ENCODE assay signal across 11 cellular contexts in the genomic region with DNA sequence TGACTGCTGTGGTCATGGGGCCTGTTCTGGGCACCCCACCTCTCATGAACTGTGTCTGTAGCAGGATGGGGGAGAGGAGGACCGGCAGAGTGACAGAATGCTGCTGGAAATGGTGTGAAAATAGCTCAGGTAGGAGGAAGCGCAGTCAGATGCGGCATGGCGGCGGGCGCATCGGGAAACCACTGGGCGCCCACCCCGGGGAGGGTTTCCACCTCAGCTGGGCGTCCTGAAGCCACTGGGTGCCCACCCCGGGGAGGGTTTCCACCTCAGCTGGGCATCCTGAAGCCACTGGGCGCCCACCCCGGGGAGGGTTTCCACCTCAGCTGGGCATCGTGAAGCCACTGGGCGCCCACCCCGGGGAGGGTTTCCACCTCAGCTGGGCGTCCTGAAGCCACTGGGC. TPM values are rescaled to one million over a fixed set of nuclear protein-coding genes. Genes with fewer than 3 reads are reported as not detected.
A peak's percentile ranks its signal among the peaks of the same experiment; 100 is the strongest.
DNase-seq lines count a peak whose midpoint lies in the region; ATAC-seq and TF ChIP-seq lines count a peak whose summit lies in the region.
"Not testable (repeated sequence)": the region's sequence is repeated elsewhere in the genome, so short reads cannot be mapped to it uniquely, and the experiment has no call there.
"Had no signal": no experiment of that assay in that cellular context is flagged by ENCODE, and none has a peak within 500 bp of the region (broad histone marks: within the 10 kb centered on the region; RNA-seq: fewer than 3 reads in every experiment).

No MANE protein-coding gene starts in this region.

- H3K36me3 Mint-ChIP-seq in chondrocyte (ENCODE audit: low read depth); endodermal cell (ENCODE audit: low read depth); progenitor cell of endocrine pancreas (ENCODE audit: insufficient read depth): not testable (repeated sequence)

- H2BK120ac ChIP-seq in neuronal stem cell (ENCODE audit: low read depth, low read length), result not testable (repeated sequence)

- not testable (repeated sequence) for H2BK15ac ChIP-seq in neuronal stem cell (ENCODE audit: low read length)

- not testable (repeated sequence) for H3K4me1 ChIP-seq in endodermal cell (ENCODE audit: control insufficient read depth, insufficient read depth, low read length); neuronal stem cell (ENCODE audit: control insufficient read depth in 2 of 2, insufficient read depth in 1 of 2, low read depth in 1 of 2, low read length in 2 of 2); upper lobe of right lung
- H3K4me1 ChIP-seq in left ventricle myocardium inferior, result peaks cover 47% of the 10 kb centered on the region

- DNase-seq in chondrocyte (ENCODE audit: low spot score); endodermal cell; left ventricle myocardium inferior; neuronal stem cell (ENCODE audit: low spot score); progenitor cell of endocrine pancreas (ENCODE audit: low spot score, unreplicated experiment): not testable (repeated sequence)
- peak; percentile 47 for DNase-seq in cardiac septum (ENCODE audit: low spot score)
- DNase-seq in upper lobe of right lung, result peak; percentile 34

- H3K4me3 Mint-ChIP-seq in chondrocyte (ENCODE audit: unreplicated experiment); endodermal cell; progenitor cell of endocrine pancreas (ENCODE audit: low read depth): not testable (repeated sequence)

- H3K27ac Mint-ChIP-seq in chondrocyte (ENCODE audit: unreplicated experiment) (peak overlapping the region; percentile 1), endodermal cell (peak overlapping the region; percentile 28), progenitor cell of endocrine pancreas (peak overlapping the region; percentile 59)

- H3K23ac ChIP-seq in neuronal stem cell (ENCODE audit: low read depth, low read length, poor library complexity), result not testable (repeated sequence)

- not testable (repeated sequence) for H3K4me1 Mint-ChIP-seq in chondrocyte (ENCODE audit: low read depth); endodermal cell; progenitor cell of endocrine pancreas (ENCODE audit: low read depth)

- not testable (repeated sequence) for H3K9me3 Mint-ChIP-seq in chondrocyte (ENCODE audit: low read depth); endodermal cell; progenitor cell of endocrine pancreas (ENCODE audit: low read depth)

- H2BK5ac ChIP-seq in neuronal stem cell (ENCODE audit: low read length), result peak overlapping the region; percentile 32

- H3K79me1 ChIP-seq in neuronal stem cell (ENCODE audit: low read depth, low read length), result not testable (repeated sequence)

- H3K4ac ChIP-seq in neuronal stem cell (ENCODE audit: low read length), result not testable (repeated sequence)

- intact Hi-C loops in cardiac septum (cut with DNase I); left ventricle myocardium inferior (cut with micrococcal nuclease); upper lobe of right lung (cut with DNase I): not testable (repeated sequence)

- ATAC-seq in upper lobe of right lung, result not testable (repeated sequence)

- 94% methylated on average over 9 of the region's 17 CpGs; no CpG with 5 or more reads in 1 of the 2 experiments for WGBS in endodermal cell (ENCODE audit: insufficient coverage in 1 of 2, insufficient read length in 1 of 2), 2 experiments
- WGBS in neuronal stem cell (ENCODE audit: extremely low coverage in 2 of 2, insufficient read length in 2 of 2, insufficient replicate concordance in 1 of 2), 2 donors, result no CpG with 5 or more reads among the region's 17 CpGs

- H3K36me3 ChIP-seq in endodermal cell (ENCODE audit: control insufficient read depth, insufficient read depth, low read length); left ventricle myocardium inferior; neuronal stem cell (replicated peaks in 1 of 2; ENCODE audit: control insufficient read depth in 2 of 2, insufficient read depth in 2 of 2, low read length in 2 of 2); upper lobe of right lung: not testable (repeated sequence)

- H3K27me3 Mint-ChIP-seq in chondrocyte (ENCODE audit: low read depth); endodermal cell (ENCODE audit: insufficient read depth); progenitor cell of endocrine pancreas: not testable (repeated sequence)

- H4K8ac ChIP-seq in neuronal stem cell (ENCODE audit: low read depth, low read length), result not testable (repeated sequence)

- H2BK12ac ChIP-seq in neuronal stem cell (ENCODE audit: low read length), result not testable (repeated sequence)

- H3K14ac ChIP-seq in neuronal stem cell (ENCODE audit: low read length), result not testable (repeated sequence)

- H2AFZ ChIP-seq in neuronal stem cell (ENCODE audit: low read length), result not testable (repeated sequence)

- H4K91ac ChIP-seq in neuronal stem cell (ENCODE audit: low read depth, low read length, poor library complexity), result not testable (repeated sequence)

- H3K27ac ChIP-seq in endodermal cell (ENCODE audit: low read depth, low read length); neuronal stem cell (replicated peaks; ENCODE audit: low read length); upper lobe of right lung: not testable (repeated sequence)
- peak overlapping the region; percentile 29 for H3K27ac ChIP-seq in left ventricle myocardium inferior (replicated peaks)

- not testable (repeated sequence) for H3K9ac ChIP-seq in endodermal cell (ENCODE audit: extremely low read depth, low read length, poor library complexity, severe bottlenecking); neuronal stem cell (ENCODE audit: low read depth, low read length, poor library complexity)

- not testable (repeated sequence) for H3K4me2 ChIP-seq in neuronal stem cell (ENCODE audit: insufficient read depth, low read length, poor library complexity, severe bottlenecking)

- not testable (repeated sequence) for H3K18ac ChIP-seq in neuronal stem cell (ENCODE audit: low read length)

- not testable (repeated sequence) for H3K9me3 ChIP-seq in endodermal cell (ENCODE audit: control insufficient read depth, low read length); left ventricle myocardium inferior (replicated peaks); neuronal stem cell (replicated peaks in 1 of 2; ENCODE audit: control insufficient read depth in 2 of 2, insufficient read depth in 1 of 2, low read depth in 1 of 2, low read length in 2 of 2); upper lobe of right lung

- H3K27me3 ChIP-seq in endodermal cell (ENCODE audit: control insufficient read depth, insufficient read depth, low read length, poor library complexity, severe bottlenecking); left ventricle myocardium inferior (ENCODE audit: low read depth); neuronal stem cell (ENCODE audit: control insufficient read depth in 3 of 3, insufficient read depth in 3 of 3, low read depth in 1 of 3, low read length in 3 of 3); upper lobe of right lung: not testable (repeated sequence)

- TF ChIP-seq CTCF in chondrocyte (IDR thresholded peaks at IDR 0.05); endodermal cell (conservative IDR thresholded peaks at IDR 0.05); left ventricle myocardium inferior (IDR thresholded peaks at IDR 0.05; ENCODE audit: borderline replicate concordance); progenitor cell of endocrine pancreas (IDR thresholded peaks at IDR 0.05; ENCODE audit: unreplicated experiment); upper lobe of right lung (IDR thresholded peaks at IDR 0.05): not testable (repeated sequence)

- not testable (repeated sequence) for H3K4me3 ChIP-seq in endodermal cell (ENCODE audit: low read length); left ventricle myocardium inferior; neuronal stem cell (ENCODE audit: low read length in 2 of 2); upper lobe of right lung

- not testable (repeated sequence) for H2AK5ac ChIP-seq in neuronal stem cell (ENCODE audit: low read depth, low read length)

RNA-seq across cellular contexts. Expression of a gene that starts 52.6 kb away (rescaled TPM):
- total RNA-seq in chondrocyte, result 27.0 to 48.5 TPM (median 27.0 TPM) in 3 replicates
- 1 to 10 TPM in 1 of 2 donors, under 1 TPM in 1; 0.86 to 6.3 TPM for total RNA-seq in endodermal cell
- 1.3 TPM for polyA plus RNA-seq in endodermal cell (2013, experiment 1 of 2)
- polyA plus RNA-seq in endodermal cell (2013, experiment 2 of 2), result 2.6 TPM
- 182 TPM for total RNA-seq in cardiac septum
- total RNA-seq in left ventricle myocardium inferior, result 137 TPM
- 1.4 TPM for polyA plus RNA-seq in neuronal stem cell (2013, experiment 1 of 2)
- 1.0 TPM for polyA plus RNA-seq in neuronal stem cell (2013, experiment 2 of 2)
- total RNA-seq in progenitor cell of endocrine pancreas, result 11.7 and 13.5 TPM in 2 replicates
- total RNA-seq in upper lobe of right lung, result 15.6 TPM
- total RNA-seq: Caco-2, Calu3 had no signal
- polyA plus RNA-seq: A549, CD14-positive monocyte had no signal

Comparison
In these comparisons a context has a peak if more than half of its experiments do, and no peak if none do; other contexts are left out.
1. H3K27ac Mint-ChIP-seq: peak in every context shown above with its lines; median percentile 59 in progenitor cell of endocrine pancreas; 28 in endodermal cell; 1 in chondrocyte.